In genomic region chr4:163866728-163867313, GRCh38 we compare ENCODE assay signal across 9 cellular contexts.
DNase-seq lines count a peak whose midpoint lies in the region; ATAC-seq, FAIRE-seq and TF ChIP-seq lines count a peak whose summit lies in the region.
"Had no signal": no experiment of that assay in that cellular context is flagged by ENCODE, and none has a peak within 500 bp of the region (broad histone marks: within the 10 kb centered on the region; RNA-seq: fewer than 3 reads in every experiment).

No MANE protein-coding gene starts in this region.

- no peak overlapping the region for H3K4me3 ChIP-seq in retinal pigment epithelial cell (ENCODE audit: low read length)
- H3K4me3 ChIP-seq: lung had no signal

- TF ChIP-seq CTCF in retinal pigment epithelial cell (conservative IDR thresholded peaks at IDR 0.05; ENCODE audit: low read depth, low read length), result no peak
- TF ChIP-seq CTCF in GM13977 (IDR thresholded peaks at IDR 0.05; ENCODE audit: extremely low read depth, insufficient read depth, missing control alignments), result no peak

- DNase-seq in activated CD4-positive, CD25-positive, alpha-beta regulatory T cell (lab: John Stamatoyannopoulos, UW), result no peak
- DNase-seq in OCI-M1 (lab: John Stamatoyannopoulos, UW), result peak; percentile 70
- DNase-seq in retinal pigment epithelial cell (ENCODE audit: low read depth), result peak; percentile 18
- no peak for DNase-seq in GM13977 (ENCODE audit: low spot score)
- no peak for DNase-seq in frontal cortex (ENCODE audit: low spot score in 2 of 2)
- DNase-seq in SW480 (ENCODE audit: low spot score), result no peak

- peak; percentile 77 to 79 for ATAC-seq in activated CD4-positive, CD25-positive, alpha-beta regulatory T cell treated with anti-CD3 and anti-CD28 coated beads, Interleukin-2, amount 50 U/mL, for 24 hours
- ATAC-seq in HG02870 (IDR thresholded peaks at IDR 0.05; ENCODE audit: unreplicated experiment), result peak; percentile 88

- no peak for FAIRE-seq in frontal cortex (lab: Jason Lieb, UNC)

- in situ Hi-C loops in GM13977 (cut with MboI; ENCODE audit: low pct_unique_long_range_greater_than_20kb, low sequenced_read_pairs, unreplicated experiment), result no loop called here

Comparison
In these comparisons a context has a peak if more than half of its experiments do, and no peak if none do; other contexts are left out.
1. DNase-seq: peak in OCI-M1 (single experiment) and retinal pigment epithelial cell (single experiment); none in activated CD4-positive, CD25-positive, alpha-beta regulatory T cell (0 of 4), GM13977 (single experiment), frontal cortex (0 of 2) and SW480 (single experiment).